Comparison of ENCODE assay signal across 1 cellular context in genomic region chr13:23852351-23852750, GRCh38.
TF ChIP-seq lines count a peak whose summit lies in the region.

No MANE protein-coding gene starts in this region.

TF ChIP-seq in K562, 482 proteins besides CTCF, POLR2A, EP300 and RAD21:
- no peak for TF ChIP-seq HMGN3 (IDR thresholded peaks at IDR 0.05; ENCODE audit: borderline replicate concordance, extremely low read depth, insufficient read length, low read depth, low read length)
- TF ChIP-seq ZNF695 (CRISPR knock-in tag; IDR thresholded peaks at IDR 0.05) = no peak
- no peak for TF ChIP-seq E2F3 (CRISPR knock-in tag; IDR thresholded peaks at IDR 0.05)
- TF ChIP-seq NR2C2 (CRISPR knock-in tag; IDR thresholded peaks at IDR 0.05) = no peak
- TF ChIP-seq NR2C2 (tag; IDR thresholded peaks at IDR 0.05) = no peak
- TF ChIP-seq E2F6 (IDR thresholded peaks at IDR 0.05; ENCODE audit: borderline replicate concordance in 1 of 2, extremely low read depth in 1 of 2, insufficient read depth in 1 of 2, insufficient read length in 1 of 2, low read depth in 1 of 2, low read length in 1 of 2, poor library complexity in 1 of 2, severe bottlenecking in 1 of 2) = no peak
- TF ChIP-seq TFE3 (CRISPR knock-in tag; IDR thresholded peaks at IDR 0.05) = no peak
- no peak for TF ChIP-seq RFX7 (CRISPR knock-in tag; IDR thresholded peaks at IDR 0.05)
- TF ChIP-seq STAG1 (CRISPR knock-in tag; IDR thresholded peaks at IDR 0.05; ENCODE audit: borderline replicate concordance) = no peak
- no peak for TF ChIP-seq ARID3A (IDR thresholded peaks at IDR 0.05; ENCODE audit: borderline replicate concordance, low read depth, low read length)
- TF ChIP-seq ZNF175 (CRISPR knock-in tag; IDR thresholded peaks at IDR 0.05; ENCODE audit: low read depth) = no peak
- no peak for TF ChIP-seq GABPA (tag; conservative IDR thresholded peaks at IDR 0.05; ENCODE audit: low read depth)
- no peak for TF ChIP-seq ZNF778 (CRISPR knock-in tag; IDR thresholded peaks at IDR 0.05)
